8 cellular contexts compared by ENCODE assay signal in the genomic region with DNA sequence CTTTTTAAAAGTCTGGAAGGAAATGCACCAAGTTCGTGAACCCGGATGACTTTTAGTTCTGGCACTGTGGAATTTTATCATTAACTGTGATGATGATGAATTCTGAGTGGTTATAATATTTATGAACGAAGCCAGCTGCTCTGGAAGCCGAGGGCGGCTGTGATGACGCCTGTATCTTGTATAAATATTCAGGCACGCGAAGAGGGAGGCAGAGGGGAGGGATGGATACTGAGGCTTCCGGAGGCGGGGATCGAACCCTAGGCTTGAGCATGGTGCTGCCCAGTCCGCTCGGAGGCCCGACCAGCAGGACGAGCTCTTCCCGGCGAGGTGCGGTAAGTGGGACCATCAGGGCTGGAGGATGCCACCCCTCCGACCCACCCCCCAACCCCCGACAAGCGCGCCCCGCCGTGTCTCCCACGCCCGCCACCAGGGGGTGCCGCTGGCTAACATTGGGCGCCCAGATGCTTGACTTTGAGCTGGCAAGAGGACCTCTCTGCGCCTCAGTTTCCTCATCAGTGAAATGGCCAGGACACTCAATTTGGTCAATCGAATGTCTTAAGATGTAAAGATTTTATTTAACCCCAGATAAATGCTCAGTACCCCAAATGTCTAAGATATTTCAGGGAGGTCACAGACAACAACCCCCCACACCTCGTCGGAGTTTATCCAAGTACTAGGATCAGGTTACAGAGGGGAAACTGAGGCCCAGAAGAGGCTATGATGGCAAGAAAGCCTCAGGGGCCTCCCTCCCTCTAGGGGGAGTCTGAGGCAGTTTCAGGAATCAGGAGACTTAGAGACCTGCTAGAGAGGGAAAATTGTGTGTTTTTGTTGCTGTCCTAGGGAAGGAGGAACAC. TPM values are rescaled to one million over a fixed set of nuclear protein-coding genes. Genes with fewer than 3 reads are reported as not detected.
DNase-seq lines count a peak whose midpoint lies in the region; ATAC-seq and TF ChIP-seq lines count a peak whose summit lies in the region.

No MANE protein-coding gene starts in this region.

- peak overlapping the region; percentile 74 for H2AK5ac ChIP-seq in IMR-90 (ENCODE audit: low read depth, low read length)

- H4K8ac ChIP-seq in IMR-90 (ENCODE audit: low read depth in 2 of 2, low read length in 2 of 2) = peak overlapping the region; percentile 72 to 77; a peak in 3 of 4 replicates

- POLR2A ChIA-PET in CD4-positive, alpha-beta memory T cell (lab: Charles Lee; ENCODE audit: partially characterized antibody) = interaction anchor here (0.5 to 1.1 kb wide), 4 partner anchors 43 to 1657 kb away, joined by 3 to 4 read pairs (median 4); a partner anchor contains a TSS
- POLR2A ChIA-PET in IMR-90 (lab: Charles Lee; ENCODE audit: unreplicated experiment) = interaction anchor here (0.6 to 0.8 kb wide), 3 partner anchors 11 to 181 kb away, joined by 4 to 8 read pairs (median 8); no protein-coding TSS in a partner anchor

- peak overlapping the region; percentile 63; the same call in 1 of the 2 replicates for H3K14ac ChIP-seq in IMR-90 (replicated peaks; ENCODE audit: low read depth, low read length)

- H3K9ac ChIP-seq in IMR-90 (ENCODE audit: low read depth, low read length) (peak overlapping the region; percentile 30), skeletal muscle satellite cell (ENCODE audit: low read depth, low read length) (peak overlapping the region; percentile 47)

- no peaks in the 10 kb centered on the region for H3K36me3 ChIP-seq in CD4-positive, alpha-beta memory T cell (ENCODE audit: insufficient read depth, low read length)
- no peaks in the 10 kb centered on the region; the same call in 1 of the 2 replicates for H3K36me3 ChIP-seq in IMR-90 (ENCODE audit: control insufficient read depth, insufficient read depth, low read length)
- H3K36me3 ChIP-seq in skeletal muscle satellite cell (ENCODE audit: insufficient read depth, low read length) = no peaks in the 10 kb centered on the region

- H3K4me1 ChIP-seq in CD4-positive, alpha-beta memory T cell (ENCODE audit: insufficient read depth, low read length) = peaks cover 13% of the 10 kb centered on the region
- H3K4me1 ChIP-seq in IMR-90 (ENCODE audit: control insufficient read depth, insufficient read depth, low read length) (peaks cover 10% of the 10 kb centered on the region), skeletal muscle satellite cell (ENCODE audit: control insufficient read depth, insufficient read depth, low read length) (peaks cover 17% of the 10 kb centered on the region)

- H2BK20ac ChIP-seq in IMR-90 (ENCODE audit: low read depth, low read length) = peak overlapping the region; percentile 94

- peak overlapping the region; percentile 70 for H4K91ac ChIP-seq in IMR-90 (ENCODE audit: insufficient read depth, low read depth, low read length)

- H4K20me1 ChIP-seq in IMR-90 (ENCODE audit: insufficient read depth, low read length) = peaks cover 1% of the 10 kb centered on the region; the same call in 1 of the 2 replicates

- H3K23ac ChIP-seq in IMR-90 (ENCODE audit: low read depth, low read length) = peak overlapping the region; percentile 71; the same call in 1 of the 2 replicates

- no peak overlapping the region for H3K27ac ChIP-seq in CD4-positive, alpha-beta memory T cell (ENCODE audit: low read depth, low read length)
- H3K27ac ChIP-seq in IMR-90 (ENCODE audit: insufficient read depth, low read length) = peak overlapping the region; percentile 42

- peak; percentile 73 for TF ChIP-seq POLR2A in IMR-90 (IDR thresholded peaks at IDR 0.05; ENCODE audit: low read depth, low read length)

- no peaks in the 10 kb centered on the region for H3K9me3 ChIP-seq in CD4-positive, alpha-beta memory T cell (ENCODE audit: control insufficient read depth in 1 of 2, low read length in 2 of 2)
- H3K9me3 ChIP-seq in IMR-90 (ENCODE audit: control insufficient read depth, insufficient read depth, low read length) (no peaks in the 10 kb centered on the region), skeletal muscle satellite cell (replicated peaks; ENCODE audit: low read length) (no peaks in the 10 kb centered on the region)

- peaks cover 1 to 27% of the 10 kb centered on the region in 2 experiments; a peak in 3 of 4 replicates for H3K79me1 ChIP-seq in IMR-90 (ENCODE audit: low read depth in 1 of 2, low read length in 2 of 2)

- H3K27me3 Mint-ChIP-seq in CD4-positive, alpha-beta memory T cell = peaks cover 4 to 6% of the 10 kb centered on the region in 2 donors

- peak overlapping the region in 2 of 7 donors; percentile 46 to 65 for H3K27ac Mint-ChIP-seq in CD4-positive, alpha-beta memory T cell

- peak overlapping the region; percentile 65 for H4K5ac ChIP-seq in IMR-90 (ENCODE audit: low read depth, low read length)

- H3K9me1 ChIP-seq in IMR-90 (ENCODE audit: insufficient read depth, low read length) = peaks cover 11% of the 10 kb centered on the region; the same call in 1 of the 2 replicates

- no peak overlapping the region for H3K4me3 ChIP-seq in CD4-positive, alpha-beta memory T cell (ENCODE audit: low read length in 2 of 2)
- H3K4me3 ChIP-seq in IMR-90 (ENCODE audit: insufficient read depth, low read depth, low read length) (no peak overlapping the region), skeletal muscle satellite cell (ENCODE audit: low read length) (peak overlapping the region; percentile 29)

- 0 out of 2 replicates have a peak overlapping the region, but pooled peaks have one; percentile 11 for H3K56ac ChIP-seq in IMR-90 (ENCODE audit: extremely low read depth, insufficient read depth, low read length)

- peaks cover 0 to 4% of the 10 kb centered on the region in 2 donors for H3K36me3 Mint-ChIP-seq in CD4-positive, alpha-beta memory T cell

- H2AK9ac ChIP-seq in IMR-90 (replicated peaks; ENCODE audit: low read depth, low read length, poor library complexity) = peak overlapping the region; percentile 3

- peak overlapping the region; percentile 81 for H2BK5ac ChIP-seq in IMR-90 (ENCODE audit: low read depth, low read length, poor library complexity, severe bottlenecking)

- dilution Hi-C loops in IMR-90 (cut with HindIII; ENCODE audit: low sequenced_read_pairs, unreplicated experiment) = no loop called here

- peak overlapping the region; percentile 22 for H3K18ac ChIP-seq in IMR-90 (ENCODE audit: low read depth, low read length)

- 100% methylated on average over 1 of the region's 32 CpGs; no CpG with 5 or more reads in 1 of the 2 experiments for WGBS in IMR-90 (ENCODE audit: extremely low coverage in 2 of 2, insufficient read length in 1 of 2), 2 experiments

- BruUV-seq in IMR-90 (replicated peaks; lab: Mats Ljungman, UMichigan) = TSS peak; percentile 28

- intact Hi-C loops in CD4-positive, alpha-beta memory T cell (cut with micrococcal nuclease) = loop anchor here (1.0 kb wide), 1 partner anchor 44 kb away; no protein-coding TSS in a partner anchor
- intact Hi-C loops in IMR-90 (cut with micrococcal nuclease) = loop anchor here (1.0 to 10.0 kb wide), 3 partner anchors 16 to 206 kb away; a partner anchor contains a TSS

- in situ Hi-C loops in IMR-90 (cut with MboI; ENCODE audit: low sequenced_read_pairs) = no loop called here

- H3K27me3 ChIP-seq in CD4-positive, alpha-beta memory T cell (ENCODE audit: insufficient read depth, low read length) = no peaks in the 10 kb centered on the region
- H3K27me3 ChIP-seq in IMR-90 (ENCODE audit: control insufficient read depth, insufficient read depth, low read length) (no peaks in the 10 kb centered on the region), skeletal muscle satellite cell (ENCODE audit: control insufficient read depth, insufficient read depth, low read length) (no peaks in the 10 kb centered on the region)

- H3K4me1 Mint-ChIP-seq in CD4-positive, alpha-beta memory T cell = peaks cover 4 to 20% (median 8%) of the 10 kb centered on the region in 4 donors

- peak overlapping the region; percentile 89 for H3K4ac ChIP-seq in IMR-90 (ENCODE audit: low read depth, low read length)

- peak overlapping the region; percentile 83 for H2BK120ac ChIP-seq in IMR-90 (ENCODE audit: low read depth, low read length)

- peak overlapping the region; percentile 87 for H2AFZ ChIP-seq in IMR-90 (replicated peaks; ENCODE audit: low read length, poor library complexity)

- peak overlapping the region; percentile 24 for H3K4me2 ChIP-seq in IMR-90 (ENCODE audit: low read depth, low read length)
- H3K4me2 ChIP-seq in skeletal muscle satellite cell (ENCODE audit: low read length) = peak overlapping the region; percentile 56

- peak; percentile 62 for TF ChIP-seq RAD21 in IMR-90 (IDR thresholded peaks at IDR 0.05; ENCODE audit: low read length)

- peaks cover 0 to 1% (median 0%) of the 10 kb centered on the region in 8 donors for H3K9me3 Mint-ChIP-seq in CD4-positive, alpha-beta memory T cell

- DNase-seq in CD4-positive, alpha-beta memory T cell = peak in 4 of 5 donors; percentile 34 to 53 (median 40)
- DNase-seq in IMR-90 (peak; percentile 94), fibroblast of peridontal ligament (ENCODE audit: extremely low read depth) (peak; percentile 87), NCI-H1105 treated with DMSO at 0.1 percent for 48 hours (lab: John Stamatoyannopoulos, UW) (no peak), NCI-H146 treated with DMSO at 0.1 percent for 48 hours (lab: John Stamatoyannopoulos, UW; ENCODE audit: unreplicated experiment) (no peak), NCI-H2107 (lab: John Stamatoyannopoulos, UW) (no peak)
- DNase-seq in activated CD4-positive, alpha-beta T cell treated with anti-CD3 and anti-CD28 coated beads, Interleukin-2, amount 50 U/mL, for 1 hour = peak; percentile 55

- peak; percentile 24 for ATAC-seq in IMR-90 (ENCODE audit: low read depth)

- peak overlapping the region; percentile 78; the same call in 1 of the 3 replicates for H2BK15ac ChIP-seq in IMR-90 (ENCODE audit: low read depth, low read length)

- CTCF ChIA-PET in CD4-positive, alpha-beta memory T cell (lab: Charles Lee; ENCODE audit: partially characterized antibody) = interaction anchor here (0.5 to 10.7 kb wide), 13 partner anchors 11 to 210 kb away, joined by 3 to 150 read pairs (median 5); a partner anchor contains a TSS
- CTCF ChIA-PET in IMR-90 (lab: Yijun Ruan, JAX) = interaction anchor here (0.6 to 1.6 kb wide), 7 partner anchors 13 to 173 kb away, joined by 3 to 5 read pairs (median 4); a partner anchor contains a TSS

- TF ChIP-seq CTCF in IMR-90 (conservative IDR thresholded peaks at IDR 0.05; ENCODE audit: low read depth, low read length) = peak; percentile 50

- H3K4me3 Mint-ChIP-seq in CD4-positive, alpha-beta memory T cell = no peak overlapping the region

RNA-seq across cellular contexts. Expression of a gene that starts 4.5 kb away (rescaled TPM):
- 1 to 10 TPM; 4.7 to 4.8 TPM for total RNA-seq in CD4-positive, alpha-beta memory T cell
- 1 to 10 TPM in 1 of 2 donors, under 1 TPM in 1; 0.59 to 1.0 TPM for polyA plus RNA-seq in CD4-positive, alpha-beta memory T cell
- 2.8 and 3.0 TPM in 2 replicates for total RNA-seq in IMR-90 (2012; rRNA removed)
- polyA plus RNA-seq in IMR-90 (2012; rRNA removed) = 13.4 and 13.6 TPM in 2 replicates
- 8.6 and 29.3 TPM in 2 replicates for polyA plus RNA-seq in IMR-90 (2012; cell fraction: cytosol; rRNA removed)
- 35.0 and 55.7 TPM in 2 replicates for polyA plus RNA-seq in IMR-90 (2012; cell fraction: nucleus; rRNA removed; ENCODE audit: low replicate concordance)
- 1.0 and 2.0 TPM in 2 replicates for total RNA-seq in skeletal muscle satellite cell (2012; rRNA removed)

RNA-seq across cellular contexts. Expression of a gene that starts 15.3 kb away (rescaled TPM):
- 1 to 10 TPM; 7.6 to 7.8 TPM for total RNA-seq in CD4-positive, alpha-beta memory T cell
- 10 to 100 TPM; 10.5 to 13.7 TPM for polyA plus RNA-seq in CD4-positive, alpha-beta memory T cell
- 7.2 TPM in 2 replicates for total RNA-seq in IMR-90 (2012; rRNA removed)
- polyA plus RNA-seq in IMR-90 (2012; rRNA removed) = 19.5 and 22.5 TPM in 2 replicates
- 17.4 and 27.3 TPM in 2 replicates for polyA plus RNA-seq in IMR-90 (2012; cell fraction: cytosol; rRNA removed)
- polyA plus RNA-seq in IMR-90 (2012; cell fraction: nucleus; rRNA removed; ENCODE audit: low replicate concordance) = 3.9 and 10.3 TPM in 2 replicates
- total RNA-seq in skeletal muscle satellite cell (2012; rRNA removed) = 9.9 and 12.9 TPM in 2 replicates

RNA-seq across cellular contexts. Expression of a gene that starts 17.9 kb away (rescaled TPM):
- under 1 TPM in 1 of 2 experiments, not detected in 1; 0.52 TPM for total RNA-seq in CD4-positive, alpha-beta memory T cell
- polyA plus RNA-seq in CD4-positive, alpha-beta memory T cell = not detected
- total RNA-seq in IMR-90 (2012; rRNA removed) = 0.18 TPM in 1 of 2 replicates, not detected in the other
- 0.22 and 0.24 TPM in 2 replicates for polyA plus RNA-seq in IMR-90 (2012; rRNA removed)
- polyA plus RNA-seq in IMR-90 (2012; cell fraction: cytosol; rRNA removed) = 0.30 and 0.40 TPM in 2 replicates
- polyA plus RNA-seq in IMR-90 (2012; cell fraction: nucleus; rRNA removed; ENCODE audit: low replicate concordance) = 3.4 and 5.3 TPM in 2 replicates
- 0.44 and 2.0 TPM in 2 replicates for total RNA-seq in skeletal muscle satellite cell (2012; rRNA removed)

RNA-seq across cellular contexts. Expression of a gene that starts 34.7 kb away (rescaled TPM):
- 10 to 100 TPM; 48.3 to 56.9 TPM for total RNA-seq in CD4-positive, alpha-beta memory T cell
- 10 to 100 TPM in 1 of 2 donors, 1 to 10 TPM in 1; 6.3 to 16.7 TPM for polyA plus RNA-seq in CD4-positive, alpha-beta memory T cell
- total RNA-seq in IMR-90 (2012; rRNA removed) = 1.1 and 2.3 TPM in 2 replicates
- 2.3 and 4.0 TPM in 2 replicates for polyA plus RNA-seq in IMR-90 (2012; rRNA removed)
- 3.1 TPM in 1 of 2 replicates, not detected in the other for polyA plus RNA-seq in IMR-90 (2012; cell fraction: cytosol; rRNA removed)
- 1.6 and 2.1 TPM in 2 replicates for polyA plus RNA-seq in IMR-90 (2012; cell fraction: nucleus; rRNA removed; ENCODE audit: low replicate concordance)
- total RNA-seq in skeletal muscle satellite cell (2012; rRNA removed) = 72.0 and 80.6 TPM in 2 replicates

RNA-seq across cellular contexts. Expression of a gene that starts 55.4 kb away (rescaled TPM):
- 10 to 100 TPM; 18.1 to 23.0 TPM for total RNA-seq in CD4-positive, alpha-beta memory T cell
- 1 to 10 TPM; 1.5 to 6.6 TPM for polyA plus RNA-seq in CD4-positive, alpha-beta memory T cell
- total RNA-seq in IMR-90 (2012; rRNA removed) = 8.9 and 12.2 TPM in 2 replicates
- 25.1 and 27.7 TPM in 2 replicates for polyA plus RNA-seq in IMR-90 (2012; rRNA removed)
- polyA plus RNA-seq in IMR-90 (2012; cell fraction: cytosol; rRNA removed) = 2.4 and 27.9 TPM in 2 replicates
- polyA plus RNA-seq in IMR-90 (2012; cell fraction: nucleus; rRNA removed; ENCODE audit: low replicate concordance) = 33.3 and 53.0 TPM in 2 replicates
- total RNA-seq in skeletal muscle satellite cell (2012; rRNA removed) = 19.8 and 22.5 TPM in 2 replicates

Comparison
In these comparisons a context has a peak if more than half of its experiments do, and no peak if none do; other contexts are left out.
1. DNase-seq: peak in CD4-positive, alpha-beta memory T cell (4 of 5), IMR-90 (single experiment), activated CD4-positive, alpha-beta T cell treated with anti-CD3 and anti-CD28 coated beads, Interleukin-2, amount 50 U/mL, for 1 hour (single experiment) and fibroblast of peridontal ligament (single experiment); none in NCI-H1105 treated with DMSO at 0.1 percent for 48 hours (single experiment), NCI-H146 treated with DMSO at 0.1 percent for 48 hours (single experiment) and NCI-H2107 (single experiment).